In genomic region chr2:88159481-88159880, GRCh38 we compare ENCODE assay signal across 1 cellular context.
TF ChIP-seq lines count a peak whose summit lies in the region.

No MANE protein-coding gene starts in this region.

TF ChIP-seq in SK-N-SH treated with all-trans-retinoic acid at 6 μM for 48 hours, 23 proteins besides CTCF, POLR2A, EP300 and RAD21 (continued from another document):
- TF ChIP-seq POU6F1 (CRISPR knock-in tag; IDR thresholded peaks at IDR 0.05; ENCODE audit: borderline replicate concordance, low read depth) (no peak), TCF4 (CRISPR knock-in tag; IDR thresholded peaks at IDR 0.05; ENCODE audit: borderline replicate concordance) (no peak), CSDC2 (CRISPR knock-in tag; IDR thresholded peaks at IDR 0.05) (no peak), ARNTL (CRISPR knock-in tag; IDR thresholded peaks at IDR 0.05; ENCODE audit: borderline replicate concordance, low read depth) (no peak), GLIS3 (CRISPR knock-in tag; IDR thresholded peaks at IDR 0.05) (no peak), ZFP30 (CRISPR knock-in tag; IDR thresholded peaks at IDR 0.05) (no peak), RARB (CRISPR knock-in tag; IDR thresholded peaks at IDR 0.05) (no peak)
- TF ChIP-seq, protein P1, sequence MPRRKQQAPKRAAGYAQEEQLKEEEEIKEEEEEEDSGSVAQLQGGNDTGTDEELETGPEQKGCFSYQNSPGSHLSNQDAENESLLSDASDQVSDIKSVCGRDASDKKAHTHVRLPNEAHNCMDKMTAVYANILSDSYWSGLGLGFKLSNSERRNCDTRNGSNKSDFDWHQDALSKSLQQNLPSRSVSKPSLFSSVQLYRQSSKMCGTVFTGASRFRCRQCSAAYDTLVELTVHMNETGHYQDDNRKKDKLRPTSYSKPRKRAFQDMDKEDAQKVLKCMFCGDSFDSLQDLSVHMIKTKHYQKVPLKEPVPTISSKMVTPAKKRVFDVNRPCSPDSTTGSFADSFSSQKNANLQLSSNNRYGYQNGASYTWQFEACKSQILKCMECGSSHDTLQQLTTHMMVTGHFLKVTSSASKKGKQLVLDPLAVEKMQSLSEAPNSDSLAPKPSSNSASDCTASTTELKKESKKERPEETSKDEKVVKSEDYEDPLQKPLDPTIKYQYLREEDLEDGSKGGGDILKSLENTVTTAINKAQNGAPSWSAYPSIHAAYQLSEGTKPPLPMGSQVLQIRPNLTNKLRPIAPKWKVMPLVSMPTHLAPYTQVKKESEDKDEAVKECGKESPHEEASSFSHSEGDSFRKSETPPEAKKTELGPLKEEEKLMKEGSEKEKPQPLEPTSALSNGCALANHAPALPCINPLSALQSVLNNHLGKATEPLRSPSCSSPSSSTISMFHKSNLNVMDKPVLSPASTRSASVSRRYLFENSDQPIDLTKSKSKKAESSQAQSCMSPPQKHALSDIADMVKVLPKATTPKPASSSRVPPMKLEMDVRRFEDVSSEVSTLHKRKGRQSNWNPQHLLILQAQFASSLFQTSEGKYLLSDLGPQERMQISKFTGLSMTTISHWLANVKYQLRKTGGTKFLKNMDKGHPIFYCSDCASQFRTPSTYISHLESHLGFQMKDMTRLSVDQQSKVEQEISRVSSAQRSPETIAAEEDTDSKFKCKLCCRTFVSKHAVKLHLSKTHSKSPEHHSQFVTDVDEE (CRISPR knock-in tag; IDR thresholded peaks at IDR 0.05): no peak
